In genomic region chr4:158193171-158193749, GRCh38 we compare ENCODE assay signal across 8 cellular contexts. TPM values are rescaled to one million over a fixed set of nuclear protein-coding genes. Genes with fewer than 3 reads are reported as not detected.
DNase-seq lines count a peak whose midpoint lies in the region; ATAC-seq and TF ChIP-seq lines count a peak whose summit lies in the region.

No MANE protein-coding gene starts in this region.

- no peak for TF ChIP-seq POLR2A in tibial nerve (IDR thresholded peaks at IDR 0.05)

- ATAC-seq in GM18520 (IDR thresholded peaks at IDR 0.05; ENCODE audit: unreplicated experiment), result peak; percentile 67
- no peak for ATAC-seq in GM19397 (IDR thresholded peaks at IDR 0.05; ENCODE audit: unreplicated experiment)

- H3K27ac ChIP-seq in tibial nerve, result no peak overlapping the region

- DNase-seq in AG08396 (ENCODE audit: low spot score), result peak; percentile 24
- DNase-seq in Jurkat, Clone E6-1 (ENCODE audit: low read depth, low spot score), result peak; percentile 9
- DNase-seq in amniotic epithelial cell (ENCODE audit: low read depth), result peak; percentile 28
- DNase-seq in iPS-NIHi7 (ENCODE audit: extremely low spot score), result peak; percentile 54
- DNase-seq in tibial nerve (ENCODE audit: low spot score in 2 of 2), result no peak
- DNase-seq in T1000 (lab: John Stamatoyannopoulos, UW), result no peak

- no peak overlapping the region for H3K4me3 ChIP-seq in Jurkat, Clone E6-1 (ENCODE audit: low read length)
- no peak overlapping the region for H3K4me3 ChIP-seq in tibial nerve

- peaks cover 0 to 15% (median 0%) of the 10 kb centered on the region in 3 donors for H3K36me3 ChIP-seq in tibial nerve

- TF ChIP-seq EP300 in tibial nerve (IDR thresholded peaks at IDR 0.05), result no peak

- WGBS in tibial nerve, 2 donors, result 33 to 38% methylated on average over 3 of the region's 3 CpGs

- no peaks in the 10 kb centered on the region for H3K27me3 ChIP-seq in tibial nerve

- peaks cover 0 to 11% (median 3%) of the 10 kb centered on the region in 4 donors for H3K4me1 ChIP-seq in tibial nerve

- TF ChIP-seq CTCF in tibial nerve (IDR thresholded peaks at IDR 0.05), result peak; percentile 41 to 68 (median 58)

- H3K9me3 ChIP-seq in tibial nerve, result no peaks in the 10 kb centered on the region

RNA-seq across cellular contexts. Expression of gene TMEM144, which starts 17.0 kb away (rescaled TPM):
- polyA plus RNA-seq in Jurkat, Clone E6-1 (2012; ENCODE audit: insufficient read depth, insufficient read length), result not detected
- total RNA-seq in tibial nerve, result 10 to 100 TPM in 1 of 4 donors, 1 to 10 TPM in 3; 4.9 to 23.8 (median 9.0) TPM

RNA-seq across cellular contexts. Expression of gene GASK1B, which starts 20.4 kb away (rescaled TPM):
- not detected for polyA plus RNA-seq in Jurkat, Clone E6-1 (2012; ENCODE audit: insufficient read depth, insufficient read length)
- total RNA-seq in tibial nerve, result 10 to 100 TPM; 44.1 to 72.0 (median 61.0) TPM

Comparison
In these comparisons a context has a peak if more than half of its experiments do, and no peak if none do; other contexts are left out.
1. DNase-seq: peak in AG08396 (single experiment), Jurkat, Clone E6-1 (single experiment), amniotic epithelial cell (single experiment) and iPS-NIHi7 (single experiment); none in tibial nerve (0 of 2) and T1000 (single experiment).